7 cellular contexts compared by ENCODE assay signal in the genomic region with DNA sequence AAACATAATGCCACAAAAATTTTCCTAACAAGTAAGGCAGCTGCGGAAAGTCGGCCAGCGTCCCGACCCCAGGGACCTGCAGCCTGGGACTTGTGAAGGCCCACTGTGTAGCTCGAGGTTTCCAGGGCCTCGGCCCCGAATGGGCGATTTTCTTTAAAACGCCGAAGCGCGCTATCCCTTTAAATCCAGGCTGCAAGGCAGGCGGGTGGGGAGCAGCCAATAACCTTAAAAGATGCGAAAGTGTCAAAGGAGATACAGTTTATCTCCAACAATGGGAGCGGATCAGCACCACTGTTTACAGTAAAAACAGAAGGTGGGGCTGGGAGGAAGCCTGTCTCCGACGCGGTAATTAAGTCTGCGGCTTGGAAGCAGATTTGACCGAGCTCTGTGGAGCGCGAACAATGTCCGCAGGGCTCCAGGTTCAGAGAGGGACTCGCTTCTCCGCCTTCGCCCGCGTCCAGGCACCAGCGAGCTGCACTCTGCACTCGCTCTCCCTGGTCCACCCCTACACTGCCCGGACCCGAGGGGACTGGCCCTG. TPM values are rescaled to one million over a fixed set of nuclear protein-coding genes. Genes with fewer than 3 reads are reported as not detected.
A peak's percentile ranks its signal among the peaks of the same experiment; 100 is the strongest.
DNase-seq lines count a peak whose midpoint lies in the region; ATAC-seq, FAIRE-seq and TF ChIP-seq lines count a peak whose summit lies in the region.

No MANE protein-coding gene starts in this region.

- intact Hi-C loops in colonic mucosa (cut with DNase I) = loop anchor here (10.0 kb wide), 1 partner anchor 324 kb away; no protein-coding TSS in a partner anchor
- intact Hi-C loops in HepG2 (cut with micrococcal nuclease; ENCODE audit: unreplicated experiment) = loop anchor here (1.0 to 10.0 kb wide), 3 partner anchors 53 to 327 kb away; no protein-coding TSS in a partner anchor

- ATAC-seq in HG03159 (IDR thresholded peaks at IDR 0.05; ENCODE audit: unreplicated experiment) (peak; percentile 1), HepG2 (no peak)

- CTCF ChIA-PET in HepG2 (lab: Yijun Ruan, JAX; ENCODE audit: low intra/inter-chr PET ratio, low total read pairs) = no interaction called here

- H3K27me3 ChIP-seq in SJCRH30 = no peaks in the 10 kb centered on the region
- no peaks in the 10 kb centered on the region for H3K27me3 ChIP-seq in colonic mucosa
- H3K27me3 ChIP-seq in HepG2 (ENCODE audit: control insufficient read depth in 1 of 2, insufficient read depth in 2 of 2, low read length in 2 of 2) = peaks cover 0 to 38% of the 10 kb centered on the region in 2 experiments; a peak in 3 of 5 replicates

- TF ChIP-seq POLR2A in HepG2 (IDR thresholded peaks at IDR 0.05; ENCODE audit: insufficient read depth in 1 of 2, low read depth in 2 of 2, low read length in 2 of 2) = no peak

- TF ChIP-seq CTCF in colonic mucosa (IDR thresholded peaks at IDR 0.05) = no peak
- TF ChIP-seq CTCF in HepG2 (CRISPR knock-in tag; IDR thresholded peaks at IDR 0.05) = no peak

- H3K27ac ChIP-seq in SJCRH30 = peak overlapping the region; percentile 89
- H3K27ac ChIP-seq in colonic mucosa = peak overlapping the region; percentile 97
- no peak overlapping the region for H3K27ac ChIP-seq in HepG2 (ENCODE audit: extremely low read length, insufficient read depth, low read length)
- H3K27ac ChIP-seq in substantia nigra (ENCODE audit: low read depth, low read length, poor library complexity, severe bottlenecking) = peak overlapping the region; percentile 82

- H3K4me1 ChIP-seq in SJCRH30 (peaks cover 11% of the 10 kb centered on the region), colonic mucosa (no peaks in the 10 kb centered on the region), HepG2 (ENCODE audit: insufficient read depth, low read length) (peaks cover 50% of the 10 kb centered on the region)

- POLR2A ChIA-PET in HepG2 (lab: Yijun Ruan, JAX) = interaction anchor here (1.0 to 3.0 kb wide), 3 partner anchors 28 to 53 kb away, joined by 3 to 37 read pairs (median 5); no protein-coding TSS in a partner anchor

- no peak overlapping the region for H2AFZ ChIP-seq in HepG2 (ENCODE audit: low read length)

- no TSS peak for BruUV-seq in HepG2 (replicated peaks; lab: Mats Ljungman, UMichigan)

- H3K4me2 ChIP-seq in HepG2 (ENCODE audit: low read depth, low read length) = peak overlapping the region; percentile 92

- in situ Hi-C loops in HepG2 (cut with HindIII; ENCODE audit: extremely low pct_ligation_motif_present, low pct_unique_long_range_greater_than_20kb) = no loop called here

- no peaks in the 10 kb centered on the region for H3K36me3 ChIP-seq in SJCRH30
- no peaks in the 10 kb centered on the region for H3K36me3 ChIP-seq in colonic mucosa
- H3K36me3 ChIP-seq in HepG2 (replicated peaks in 1 of 2; ENCODE audit: control insufficient read depth in 1 of 2, insufficient read depth in 2 of 2, low read length in 2 of 2) = no peaks in the 10 kb centered on the region

- peak; percentile 57 for DNase-seq in EL
- DNase-seq in SJCRH30 = peak; percentile 72 to 79
- peak; percentile 81 for DNase-seq in colonic mucosa
- DNase-seq in HepG2 (ENCODE audit: low spot score) = peak; percentile 10
- peak in 23 of 49 donors; percentile 22 to 72 (median 62) for DNase-seq in substantia nigra (lab: John Stamatoyannopoulos, UW)
- DNase-seq in MV-4-11 (lab: John Stamatoyannopoulos, UW) = no peak

- peaks cover 4% of the 10 kb centered on the region for H3K79me2 ChIP-seq in HepG2 (ENCODE audit: insufficient read depth, low read length)

- peaks cover 12% of the 10 kb centered on the region; the same call in 1 of the 2 replicates for H4K20me1 ChIP-seq in HepG2 (ENCODE audit: insufficient read depth, low read length)

- H3K9ac ChIP-seq in colonic mucosa (ENCODE audit: low read depth in 2 of 2, low read length in 2 of 2) = peak overlapping the region; percentile 76 to 96
- H3K9ac ChIP-seq in HepG2 (ENCODE audit: insufficient read depth, low read depth, low read length) = peak overlapping the region; percentile 67

- under 1% methylated on average over 18 of the region's 32 CpGs for WGBS in HepG2 (ENCODE audit: low lambda C conversion rate)

- H3K4me3 ChIP-seq in SJCRH30 (peak overlapping the region; percentile 93), colonic mucosa (peak overlapping the region; percentile 77), HepG2 (replicated peaks in 1 of 3; ENCODE audit: insufficient read depth in 1 of 3, low read depth in 2 of 3, low read length in 3 of 3) (peak overlapping the region; percentile 79 to 87 (median 82))

- TF ChIP-seq EP300 in HepG2 (IDR thresholded peaks at IDR 0.05; ENCODE audit: low read depth in 2 of 2, low read length in 2 of 2) = no peak
- no peak for TF ChIP-seq EP300 in HepG2 (CRISPR knock-in tag; IDR thresholded peaks at IDR 0.05; ENCODE audit: borderline replicate concordance)

- no peak for TF ChIP-seq RAD21 in HepG2 (CRISPR knock-in tag; IDR thresholded peaks at IDR 0.05)

- FAIRE-seq in HepG2 (lab: Jason Lieb, UNC) = no peak

- H3K9me3 ChIP-seq in SJCRH30 (replicated peaks) (no peaks in the 10 kb centered on the region), colonic mucosa (no peaks in the 10 kb centered on the region), HepG2 (ENCODE audit: low read length) (no peaks in the 10 kb centered on the region)

TF ChIP-seq in HepG2, 621 proteins besides CTCF, POLR2A, EP300 and RAD21 (continues in another document):
- TF ChIP-seq, protein P1, sequence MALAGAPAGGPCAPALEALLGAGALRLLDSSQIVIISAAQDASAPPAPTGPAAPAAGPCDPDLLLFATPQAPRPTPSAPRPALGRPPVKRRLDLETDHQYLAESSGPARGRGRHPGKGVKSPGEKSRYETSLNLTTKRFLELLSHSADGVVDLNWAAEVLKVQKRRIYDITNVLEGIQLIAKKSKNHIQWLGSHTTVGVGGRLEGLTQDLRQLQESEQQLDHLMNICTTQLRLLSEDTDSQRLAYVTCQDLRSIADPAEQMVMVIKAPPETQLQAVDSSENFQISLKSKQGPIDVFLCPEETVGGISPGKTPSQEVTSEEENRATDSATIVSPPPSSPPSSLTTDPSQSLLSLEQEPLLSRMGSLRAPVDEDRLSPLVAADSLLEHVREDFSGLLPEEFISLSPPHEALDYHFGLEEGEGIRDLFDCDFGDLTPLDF (CRISPR knock-in tag; IDR thresholded peaks at IDR 0.05) = no peak
- TF ChIP-seq ZNF460 (CRISPR knock-in tag; IDR thresholded peaks at IDR 0.05; ENCODE audit: borderline replicate concordance) (no peak), FOXA1 (IDR thresholded peaks at IDR 0.05) (no peak), FOXA1 (CRISPR knock-in tag; IDR thresholded peaks at IDR 0.05) (0 out of 2 replicates have a peak, but pooled peaks have one; percentile 27), ZNF275 (CRISPR knock-in tag; IDR thresholded peaks at IDR 0.05; ENCODE audit: borderline replicate concordance) (no peak), FOXP4 (CRISPR knock-in tag; IDR thresholded peaks at IDR 0.05) (peak; percentile 17; the same call in 1 of the 2 replicates), SALL1 (CRISPR knock-in tag; IDR thresholded peaks at IDR 0.05) (0 out of 2 replicates have a peak, but pooled peaks have one; percentile 2)

RNA-seq across cellular contexts. Expression of gene ZSWIM6, which starts 1.6 kb away (rescaled TPM):
- total RNA-seq in SJCRH30 (2014; rRNA removed; shearing (Covaris generic)) = 10.6 and 12.0 TPM in 2 replicates
- total RNA-seq in colonic mucosa (10 to 100 TPM; 16.4 to 24.5 TPM), HepG2 (2016; rRNA removed; fragmentation: Illumina TruSeq; extraction: Trizol) (0.82 and 0.83 TPM in 2 replicates)
- 0.91 and 0.97 TPM in 2 replicates for total RNA-seq in HepG2 (2016; cell fraction: cytosol; rRNA removed; fragmentation: Illumina TruSeq; extraction: Trizol; ENCODE audit: low read depth)
- total RNA-seq in HepG2 (2016; cell fraction: insoluble cytoplasmic fraction; rRNA removed; fragmentation: Illumina TruSeq; extraction: Trizol) = 0.68 and 0.89 TPM in 2 replicates
- 0.43 and 0.45 TPM in 2 replicates for total RNA-seq in HepG2 (2016; cell fraction: membrane; rRNA removed; fragmentation: Illumina TruSeq; extraction: Trizol)
- total RNA-seq in HepG2 (2016; cell fraction: nucleus; rRNA removed; fragmentation: Illumina TruSeq; extraction: Trizol) = 1.5 and 1.8 TPM in 2 replicates
- polyA plus RNA-seq in HepG2 (2011; rRNA removed) = 1.9 and 2.6 TPM in 2 replicates
- polyA plus RNA-seq in HepG2 (2011; cell fraction: cytosol; rRNA removed) = 1.2 and 1.5 TPM in 2 replicates
- 4.2 and 4.3 TPM in 2 replicates for polyA plus RNA-seq in HepG2 (2011; cell fraction: nucleus; rRNA removed)
- 1.3 and 1.7 TPM in 2 replicates for polyA plus RNA-seq in HepG2 (2012)
- 0.05 TPM in 1 of 2 replicates, not detected in the other for polyA plus RNA-seq in HepG2 (2016; cell fraction: cytosol; fragmentation: Illumina TruSeq; extraction: Trizol; ENCODE audit: low read depth)
- polyA plus RNA-seq in HepG2 (2016; cell fraction: insoluble cytoplasmic fraction; fragmentation: Illumina TruSeq; extraction: Trizol; ENCODE audit: low read depth) = 0.93 and 1.0 TPM in 2 replicates
- 0.13 and 0.15 TPM in 2 replicates for polyA plus RNA-seq in HepG2 (2016; cell fraction: membrane; fragmentation: Illumina TruSeq; extraction: Trizol; ENCODE audit: low read depth)
- polyA plus RNA-seq in HepG2 (2016; cell fraction: nucleus; fragmentation: Illumina TruSeq; extraction: Trizol; ENCODE audit: insufficient read depth, low read depth) = 3.2 and 3.3 TPM in 2 replicates
- polyA minus RNA-seq in HepG2 (2011; rRNA and poly(A)+ RNA removed; ENCODE audit: low replicate concordance) = 6.2 and 32.4 TPM in 2 replicates
- 2.8 and 3.3 TPM in 2 replicates for polyA minus RNA-seq in HepG2 (2011; cell fraction: cytosol; rRNA and poly(A)+ RNA removed)
- polyA minus RNA-seq in HepG2 (2011; cell fraction: nucleus; rRNA and poly(A)+ RNA removed) = 5.5 and 7.1 TPM in 2 replicates
